ENCODE assay signal across 34 cellular contexts in the genomic region with DNA sequence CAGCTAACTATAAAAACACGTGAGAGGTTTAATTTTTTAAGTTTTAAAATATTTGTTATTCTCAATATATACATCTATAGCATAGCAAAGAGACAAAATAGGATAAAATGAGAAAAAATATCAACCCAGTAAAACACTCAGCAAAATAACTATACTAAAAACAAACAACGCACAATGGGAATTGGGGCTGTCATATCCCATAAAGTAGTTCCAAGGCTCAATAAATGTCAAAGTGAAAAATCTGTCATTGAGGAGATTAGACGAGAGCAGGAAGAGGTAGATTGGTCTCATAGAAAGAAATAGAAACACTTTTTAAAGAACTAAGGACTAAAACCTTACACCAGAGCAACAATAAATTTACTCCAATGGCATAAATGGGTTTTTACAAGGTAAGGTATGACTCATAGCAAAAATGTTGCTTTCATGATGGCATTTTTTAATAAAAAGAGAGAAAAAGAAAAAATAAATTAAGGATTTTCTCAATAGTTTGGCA.
"Had no signal": no experiment of that assay in that cellular context is flagged by ENCODE, and none has a peak within 500 bp of the region (broad histone marks: within the 10 kb centered on the region; RNA-seq: fewer than 3 reads in every experiment).

No MANE protein-coding gene starts in this region.

- DNase-seq: activated CD4-positive, alpha-beta memory T cell treated with anti-CD3 and anti-CD28 coated beads for 36 hours; activated CD4-positive, alpha-beta T cell treated with anti-CD3 and anti-CD28 coated beads for 36 hours; activated CD4-positive, alpha-beta T cell treated with anti-CD3 and anti-CD28 coated beads, Interleukin-2, amount 10 ng/mL, durations not matched to agents 24 days and 14 days; activated CD4-positive, CD25-positive, alpha-beta regulatory T cell; activated CD4-positive, CD25-positive, alpha-beta regulatory T cell treated with anti-CD3 and anti-CD28 coated beads, Interleukin-2, amount 50 U/mL, for 72 hours; activated CD8-positive, alpha-beta memory T cell treated with anti-CD3 and anti-CD28 coated beads, Interleukin-2, amount 10 ng/mL, durations not matched to agents 7 days and 5 days; activated CD8-positive, alpha-beta memory T cell treated with anti-CD3 and anti-CD28 coated beads, Interleukin-2, amount 50 U/mL, for 4 hours; activated CD8-positive, alpha-beta T cell treated with anti-CD3 and anti-CD28 coated beads, Interleukin-2, amount 10 ng/mL, durations not matched to agents 7 days and 5 days; activated effector memory CD4-positive, alpha-beta T cell treated with anti-CD3 and anti-CD28 coated beads, Interleukin-2, amount 50 U/mL, for 16 hours; activated naive CD4-positive, alpha-beta T cell treated with anti-CD3 and anti-CD28 coated beads for 36 hours; activated naive CD8-positive, alpha-beta T cell treated with anti-CD3 and anti-CD28 coated beads, Interleukin-2, amount 10 ng/mL, durations not matched to agents 7 days and 5 days; activated T-cell treated with anti-CD3 and anti-CD28 coated beads, Interleukin-2, amount 50 U/mL, for 1 hour; activated T-cell treated with anti-CD3 and anti-CD28 coated beads, Interleukin-2, amount 50 U/mL, for 48 hours; central memory CD4-positive, alpha-beta T cell; cerebellar nuclear complex; dorsolateral prefrontal cortex; effector memory CD4-positive, alpha-beta T cell; erythroblast; foreskin keratinocyte; gastrocnemius medialis; glutamatergic neuron; heart left ventricle; T-helper 17 cell had no signal

- H3K36me3 ChIP-seq: ascending aorta, breast epithelium, cardiac muscle cell, esophagus muscularis mucosa, gastrocnemius medialis, heart left ventricle had no signal

- H3K9me3 Mint-ChIP-seq: activated CD4-positive, alpha-beta T cell treated with anti-CD3 and anti-CD28 coated beads, Interleukin-2, amount 10 ng/mL, durations not matched to agents 24 days and 14 days; activated T-helper 1 cell treated with anti-CD3 and anti-CD28 coated beads, Interleukin-12 subunit alpha, Interleukin-12 subunit beta, Interleukin-2, Interleukin-4 antibody, amounts not matched to agents 30 ng/mL and 10 ng/mL and 1 ng/mL, durations not matched to agents 14 hours and 24 hours and 36 hours; activated T-helper 2 cell treated with anti-CD3 and anti-CD28 coated beads, Interferon-gamma antibody, Interleukin-2, Interleukin-4, amounts not matched to agents 10 μg/mL and 5 μg/mL and 100 μg/mL, durations not matched to agents 14 hours and 24 hours and 36 hours had no signal

- H3K27ac Mint-ChIP-seq: activated CD4-positive, alpha-beta memory T cell treated with anti-CD3 and anti-CD28 coated beads for 36 hours; activated CD4-positive, alpha-beta T cell treated with anti-CD3 and anti-CD28 coated beads for 36 hours; activated CD4-positive, alpha-beta T cell treated with anti-CD3 and anti-CD28 coated beads, Interleukin-2, amount 10 ng/mL, durations not matched to agents 24 days and 14 days; activated CD8-positive, alpha-beta memory T cell treated with anti-CD3 and anti-CD28 coated beads, Interleukin-2, amount 10 ng/mL, durations not matched to agents 7 days and 5 days; activated CD8-positive, alpha-beta T cell treated with anti-CD3 and anti-CD28 coated beads, Interleukin-2, amount 10 ng/mL, durations not matched to agents 7 days and 5 days; activated naive CD4-positive, alpha-beta T cell treated with anti-CD3 and anti-CD28 coated beads for 36 hours; activated naive CD4-positive, alpha-beta T cell treated with anti-CD3 and anti-CD28 coated beads, Interleukin-2, amount 50 U/mL, for 72 hours; activated naive CD8-positive, alpha-beta T cell treated with anti-CD3 and anti-CD28 coated beads, Interleukin-2, amount 10 ng/mL, durations not matched to agents 7 days and 5 days; activated T-helper 1 cell treated with anti-CD3 and anti-CD28 coated beads, Interleukin-12 subunit alpha, Interleukin-12 subunit beta, Interleukin-2, Interleukin-4 antibody, amounts not matched to agents 30 ng/mL and 10 ng/mL and 1 ng/mL, durations not matched to agents 14 hours and 24 hours and 36 hours; activated T-helper 2 cell treated with anti-CD3 and anti-CD28 coated beads, Interferon-gamma antibody, Interleukin-2, Interleukin-4, amounts not matched to agents 10 μg/mL and 5 μg/mL and 100 μg/mL, durations not matched to agents 14 hours and 24 hours and 36 hours; dendritic cell treated with granulocyte-macrophage colony-stimulating factor and Interleukin-4, amounts not matched to agents 40 ng/mL and 50 ng/mL, for 4 days; T-helper 17 cell; T-helper 2 cell treated with Interferon-gamma antibody and Interleukin-4, amounts not matched to agents 5 μg/mL and 100 μg/mL, for 36 hours had no signal

- H3K4me1 Mint-ChIP-seq: activated CD4-positive, alpha-beta T cell treated with anti-CD3 and anti-CD28 coated beads for 36 hours; activated CD4-positive, alpha-beta T cell treated with anti-CD3 and anti-CD28 coated beads, Interleukin-2, amount 10 ng/mL, durations not matched to agents 24 days and 14 days; activated CD8-positive, alpha-beta memory T cell treated with anti-CD3 and anti-CD28 coated beads, Interleukin-2, amount 10 ng/mL, durations not matched to agents 7 days and 5 days; activated naive CD8-positive, alpha-beta T cell treated with anti-CD3 and anti-CD28 coated beads, Interleukin-2, amount 10 ng/mL, durations not matched to agents 7 days and 5 days had no signal

- H3K27ac ChIP-seq: ascending aorta, breast epithelium, cardiac muscle cell, coronary artery, dorsolateral prefrontal cortex, esophagus muscularis mucosa, foreskin keratinocyte, gastrocnemius medialis, heart left ventricle had no signal

- H3K36me3 Mint-ChIP-seq: activated CD4-positive, alpha-beta memory T cell treated with anti-CD3 and anti-CD28 coated beads for 36 hours; activated CD8-positive, alpha-beta memory T cell treated with anti-CD3 and anti-CD28 coated beads, Interleukin-2, amount 10 ng/mL, durations not matched to agents 7 days and 5 days; brain had no signal

- H3K4me3 ChIP-seq: ascending aorta, breast epithelium, cardiac muscle cell, coronary artery, dorsolateral prefrontal cortex, esophagus muscularis mucosa, gastrocnemius medialis, heart left ventricle had no signal

- H3K4me3 Mint-ChIP-seq: activated CD4-positive, alpha-beta memory T cell treated with anti-CD3 and anti-CD28 coated beads for 36 hours; activated CD4-positive, alpha-beta T cell treated with anti-CD3 and anti-CD28 coated beads for 36 hours; activated CD4-positive, alpha-beta T cell treated with anti-CD3 and anti-CD28 coated beads, Interleukin-2, amount 10 ng/mL, durations not matched to agents 24 days and 14 days; activated CD8-positive, alpha-beta memory T cell treated with anti-CD3 and anti-CD28 coated beads, Interleukin-2, amount 10 ng/mL, durations not matched to agents 7 days and 5 days; activated CD8-positive, alpha-beta T cell treated with anti-CD3 and anti-CD28 coated beads, Interleukin-2, amount 10 ng/mL, durations not matched to agents 7 days and 5 days; activated naive CD4-positive, alpha-beta T cell treated with anti-CD3 and anti-CD28 coated beads for 36 hours; activated naive CD8-positive, alpha-beta T cell treated with anti-CD3 and anti-CD28 coated beads, Interleukin-2, amount 10 ng/mL, durations not matched to agents 7 days and 5 days; activated T-helper 1 cell treated with anti-CD3 and anti-CD28 coated beads, Interleukin-12 subunit alpha, Interleukin-12 subunit beta, Interleukin-2, Interleukin-4 antibody, amounts not matched to agents 30 ng/mL and 10 ng/mL and 1 ng/mL, durations not matched to agents 14 hours and 24 hours and 36 hours; brain; dendritic cell treated with granulocyte-macrophage colony-stimulating factor and Interleukin-4, amounts not matched to agents 40 ng/mL and 50 ng/mL, for 4 days; T-helper 17 cell; T-helper 2 cell treated with Interferon-gamma antibody and Interleukin-4, amounts not matched to agents 5 μg/mL and 100 μg/mL, for 36 hours had no signal

- H3K4me1 ChIP-seq: ascending aorta, breast epithelium, esophagus muscularis mucosa, foreskin keratinocyte, gastrocnemius medialis, heart left ventricle had no signal

- H3K27me3 Mint-ChIP-seq: activated naive CD8-positive, alpha-beta T cell treated with anti-CD3 and anti-CD28 coated beads, Interleukin-2, amount 10 ng/mL, durations not matched to agents 7 days and 5 days had no signal

- ATAC-seq: activated CD4-positive, alpha-beta T cell treated with anti-CD3 and anti-CD28 coated beads for 36 hours; activated CD8-positive, alpha-beta memory T cell treated with anti-CD3 and anti-CD28 coated beads, Interleukin-2, amount 10 ng/mL, durations not matched to agents 7 days and 5 days; activated CD8-positive, alpha-beta T cell treated with anti-CD3 and anti-CD28 coated beads, Interleukin-2, amount 10 ng/mL, durations not matched to agents 7 days and 5 days; activated naive CD4-positive, alpha-beta T cell treated with anti-CD3 and anti-CD28 coated beads, Interleukin-2, amount 50 U/mL, for 72 hours; foreskin keratinocyte; gastrocnemius medialis; heart left ventricle; T-helper 17 cell had no signal

- H3K9me3 ChIP-seq: ascending aorta, breast epithelium had no signal

- H3K27me3 ChIP-seq: breast epithelium, cardiac muscle cell had no signal
